34 cellular contexts compared by ENCODE assay signal in the genomic region with DNA sequence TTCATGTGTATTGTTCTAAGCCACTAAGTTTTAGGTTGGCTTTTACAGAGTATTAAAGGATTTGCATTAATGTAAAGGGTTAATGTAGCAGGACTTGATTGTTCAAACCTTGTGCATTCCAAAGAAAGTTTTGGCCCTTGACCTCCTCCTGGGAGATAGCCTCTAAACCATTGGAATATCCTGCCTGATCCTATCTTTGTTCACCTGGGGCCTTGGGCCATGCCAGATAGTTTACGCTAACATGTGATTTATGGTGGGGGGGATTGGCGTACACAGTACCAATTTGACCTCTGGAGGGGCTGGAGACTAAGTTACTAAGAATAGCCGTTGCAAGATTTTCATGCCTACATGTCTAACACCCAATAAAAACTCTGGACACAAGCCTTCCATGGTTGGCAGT.
"Had no signal": no experiment of that assay in that cellular context is flagged by ENCODE, and none has a peak within 500 bp of the region (broad histone marks: within the 10 kb centered on the region; RNA-seq: fewer than 3 reads in every experiment).

No MANE protein-coding gene starts in this region.

- DNase-seq: activated B cell treated with CpG ODN at 0.5 μM for 24 hours; activated CD4-positive, alpha-beta memory T cell treated with anti-CD3 and anti-CD28 coated beads for 36 hours; activated CD4-positive, alpha-beta T cell treated with anti-CD3 and anti-CD28 coated beads for 36 hours; activated CD4-positive, alpha-beta T cell treated with anti-CD3 and anti-CD28 coated beads, Interleukin-2, amount 10 ng/mL, durations not matched to agents 24 days and 14 days; activated CD8-positive, alpha-beta memory T cell treated with anti-CD3 and anti-CD28 coated beads, Interleukin-2, amount 50 U/mL, for 48 hours; activated gamma-delta T cell; activated naive CD4-positive, alpha-beta T cell; activated naive CD4-positive, alpha-beta T cell treated with anti-CD3 and anti-CD28 coated beads, Interleukin-2, amount 10 ng/mL, durations not matched to agents 7 days and 5 days; activated naive CD8-positive, alpha-beta T cell treated with anti-CD3 and anti-CD28 coated beads, Interleukin-2, amount 10 ng/mL, durations not matched to agents 7 days and 5 days; activated T-cell treated with anti-CD3 and anti-CD28 coated beads for 4 hours; activated T-cell treated with anti-CD3 and anti-CD28 coated beads, Interleukin-2, amount 50 U/mL, for 24 hours; activated T-cell treated with anti-CD3 and anti-CD28 coated beads, Interleukin-2, amount 50 U/mL, for 72 hours; central memory CD4-positive, alpha-beta T cell; dorsolateral prefrontal cortex; effector memory CD4-positive, alpha-beta T cell; erythroblast; foreskin keratinocyte; gastrocnemius medialis; glutamatergic neuron; heart left ventricle; T-helper 1 cell; T-helper 17 cell; T1000; WERI-Rb-1 had no signal

- H3K27me3 ChIP-seq: ascending aorta, breast epithelium, cardiac muscle cell, dorsolateral prefrontal cortex, esophagus muscularis mucosa, foreskin keratinocyte, gastrocnemius medialis, heart left ventricle had no signal

- H3K9me3 Mint-ChIP-seq: activated CD4-positive, alpha-beta T cell treated with anti-CD3 and anti-CD28 coated beads, Interleukin-2, amount 10 ng/mL, durations not matched to agents 24 days and 14 days; activated naive CD8-positive, alpha-beta T cell treated with anti-CD3 and anti-CD28 coated beads, Interleukin-2, amount 10 ng/mL, durations not matched to agents 7 days and 5 days; brain; dendritic cell treated with granulocyte-macrophage colony-stimulating factor and Interleukin-4, amounts not matched to agents 40 ng/mL and 50 ng/mL, for 4 days; T-helper 2 cell treated with Interferon-gamma antibody and Interleukin-4, amounts not matched to agents 5 μg/mL and 100 μg/mL, for 36 hours had no signal

- H3K27me3 Mint-ChIP-seq: activated B cell treated with CpG ODN at 0.5 μM for 24 hours; activated CD4-positive, alpha-beta memory T cell treated with anti-CD3 and anti-CD28 coated beads for 36 hours; activated CD4-positive, alpha-beta T cell treated with anti-CD3 and anti-CD28 coated beads for 36 hours; activated CD4-positive, alpha-beta T cell treated with anti-CD3 and anti-CD28 coated beads, Interleukin-2, amount 10 ng/mL, durations not matched to agents 24 days and 14 days; activated naive CD4-positive, alpha-beta T cell treated with anti-CD3 and anti-CD28 coated beads, Interleukin-2, amount 10 ng/mL, durations not matched to agents 7 days and 5 days; activated naive CD8-positive, alpha-beta T cell treated with anti-CD3 and anti-CD28 coated beads, Interleukin-2, amount 10 ng/mL, durations not matched to agents 7 days and 5 days; activated T-cell treated with anti-CD3 and anti-CD28 coated beads, Interleukin-2, amount 50 U/mL, for 24 hours; brain; dendritic cell treated with granulocyte-macrophage colony-stimulating factor and Interleukin-4, amounts not matched to agents 40 ng/mL and 50 ng/mL, for 4 days; T-helper 17 cell had no signal

- H3K27ac Mint-ChIP-seq: activated B cell treated with CpG ODN at 0.5 μM for 24 hours; activated CD4-positive, alpha-beta memory T cell treated with anti-CD3 and anti-CD28 coated beads for 36 hours; activated CD4-positive, alpha-beta T cell treated with anti-CD3 and anti-CD28 coated beads for 36 hours; activated CD4-positive, alpha-beta T cell treated with anti-CD3 and anti-CD28 coated beads, Interleukin-2, amount 10 ng/mL, durations not matched to agents 24 days and 14 days; activated naive CD4-positive, alpha-beta T cell treated with anti-CD3 and anti-CD28 coated beads, Interleukin-2, amount 10 ng/mL, durations not matched to agents 7 days and 5 days; activated naive CD4-positive, alpha-beta T cell treated with anti-CD3 and anti-CD28 coated beads, Interleukin-2, amount 50 U/mL, for 72 hours; activated naive CD8-positive, alpha-beta T cell treated with anti-CD3 and anti-CD28 coated beads, Interleukin-2, amount 10 ng/mL, durations not matched to agents 7 days and 5 days; activated T-cell treated with anti-CD3 and anti-CD28 coated beads, Interleukin-2, amount 50 U/mL, for 24 hours; activated T-cell treated with anti-CD3 and anti-CD28 coated beads, Interleukin-2, amount 50 U/mL, for 72 hours; brain; dendritic cell treated with granulocyte-macrophage colony-stimulating factor and Interleukin-4, amounts not matched to agents 40 ng/mL and 50 ng/mL, for 4 days; T-helper 17 cell; T-helper 2 cell treated with Interferon-gamma antibody and Interleukin-4, amounts not matched to agents 5 μg/mL and 100 μg/mL, for 36 hours had no signal

- H3K9me3 ChIP-seq: ascending aorta, breast epithelium, esophagus muscularis mucosa, gastrocnemius medialis, heart left ventricle had no signal

- H3K27ac ChIP-seq: ascending aorta, breast epithelium, cardiac muscle cell, coronary artery, dorsolateral prefrontal cortex, esophagus muscularis mucosa, foreskin keratinocyte, gastrocnemius medialis, heart left ventricle, WERI-Rb-1 had no signal

- H3K36me3 ChIP-seq: ascending aorta, breast epithelium, cardiac muscle cell, esophagus muscularis mucosa, gastrocnemius medialis, heart left ventricle, WERI-Rb-1 had no signal

- H3K36me3 Mint-ChIP-seq: activated CD4-positive, alpha-beta memory T cell treated with anti-CD3 and anti-CD28 coated beads for 36 hours; activated naive CD4-positive, alpha-beta T cell treated with anti-CD3 and anti-CD28 coated beads, Interleukin-2, amount 10 ng/mL, durations not matched to agents 7 days and 5 days; activated naive CD4-positive, alpha-beta T cell treated with anti-CD3 and anti-CD28 coated beads, Interleukin-2, amount 50 U/mL, for 72 hours; activated naive CD8-positive, alpha-beta T cell treated with anti-CD3 and anti-CD28 coated beads, Interleukin-2, amount 10 ng/mL, durations not matched to agents 7 days and 5 days; brain had no signal

- ATAC-seq: activated CD4-positive, alpha-beta T cell treated with anti-CD3 and anti-CD28 coated beads for 36 hours; activated CD4-positive, CD25-positive, alpha-beta regulatory T cell treated with anti-CD3 and anti-CD28 coated beads, Interleukin-2, amount 50 U/mL, for 24 hours; activated naive CD4-positive, alpha-beta T cell treated with anti-CD3 and anti-CD28 coated beads, Interleukin-2, amount 50 U/mL, for 72 hours; activated T-cell treated with anti-CD3 and anti-CD28 coated beads, Interleukin-2, amount 50 U/mL, for 72 hours; foreskin keratinocyte; gastrocnemius medialis; heart left ventricle; T-helper 17 cell had no signal

- H3K4me1 Mint-ChIP-seq: activated B cell treated with CpG ODN at 0.5 μM for 24 hours; activated CD4-positive, alpha-beta T cell treated with anti-CD3 and anti-CD28 coated beads for 36 hours; activated CD4-positive, alpha-beta T cell treated with anti-CD3 and anti-CD28 coated beads, Interleukin-2, amount 10 ng/mL, durations not matched to agents 24 days and 14 days; activated naive CD4-positive, alpha-beta T cell treated with anti-CD3 and anti-CD28 coated beads, Interleukin-2, amount 10 ng/mL, durations not matched to agents 7 days and 5 days; activated naive CD8-positive, alpha-beta T cell treated with anti-CD3 and anti-CD28 coated beads, Interleukin-2, amount 10 ng/mL, durations not matched to agents 7 days and 5 days; brain; T-helper 17 cell had no signal

- H3K4me3 Mint-ChIP-seq: activated B cell treated with CpG ODN at 0.5 μM for 24 hours; activated CD4-positive, alpha-beta memory T cell treated with anti-CD3 and anti-CD28 coated beads for 36 hours; activated CD4-positive, alpha-beta T cell treated with anti-CD3 and anti-CD28 coated beads for 36 hours; activated CD4-positive, alpha-beta T cell treated with anti-CD3 and anti-CD28 coated beads, Interleukin-2, amount 10 ng/mL, durations not matched to agents 24 days and 14 days; activated naive CD4-positive, alpha-beta T cell treated with anti-CD3 and anti-CD28 coated beads, Interleukin-2, amount 10 ng/mL, durations not matched to agents 7 days and 5 days; activated naive CD8-positive, alpha-beta T cell treated with anti-CD3 and anti-CD28 coated beads, Interleukin-2, amount 10 ng/mL, durations not matched to agents 7 days and 5 days; activated T-cell treated with anti-CD3 and anti-CD28 coated beads, Interleukin-2, amount 50 U/mL, for 24 hours; activated T-cell treated with anti-CD3 and anti-CD28 coated beads, Interleukin-2, amount 50 U/mL, for 72 hours; brain; dendritic cell treated with granulocyte-macrophage colony-stimulating factor and Interleukin-4, amounts not matched to agents 40 ng/mL and 50 ng/mL, for 4 days; T-helper 17 cell; T-helper 2 cell treated with Interferon-gamma antibody and Interleukin-4, amounts not matched to agents 5 μg/mL and 100 μg/mL, for 36 hours had no signal

- H3K4me3 ChIP-seq: ascending aorta, breast epithelium, cardiac muscle cell, coronary artery, dorsolateral prefrontal cortex, esophagus muscularis mucosa, gastrocnemius medialis, heart left ventricle had no signal

- H3K4me1 ChIP-seq: ascending aorta, breast epithelium, esophagus muscularis mucosa, foreskin keratinocyte, gastrocnemius medialis, heart left ventricle had no signal
